ENCODE assay signal across 20 cellular contexts in genomic region chr16:31248344-31248743, GRCh38. TPM values are rescaled to one million over a fixed set of nuclear protein-coding genes. Genes with fewer than 3 reads are reported as not detected.
DNase-seq lines count a peak whose midpoint lies in the region; ATAC-seq, FAIRE-seq and TF ChIP-seq lines count a peak whose summit lies in the region.
"Had no signal": no experiment of that assay in that cellular context is flagged by ENCODE, and none has a peak within 500 bp of the region (broad histone marks: within the 10 kb centered on the region; RNA-seq: fewer than 3 reads in every experiment).

No MANE protein-coding gene starts in this region.

- no peak overlapping the region for H3T11ph ChIP-seq in H9 (ENCODE audit: low read length)

- no peak overlapping the region for H3K56ac ChIP-seq in H9 (ENCODE audit: insufficient read length, low read depth, low read length)

- H3K9ac ChIP-seq in H9 (ENCODE audit: extremely low read depth, insufficient read length, low read length) = no peak overlapping the region

- CTCF ChIA-PET in A673 (lab: Charles Lee) = no interaction called here

- no peak overlapping the region for H3K18ac ChIP-seq in H9 (ENCODE audit: insufficient read length, low read depth, low read length)

- H4K20me1 ChIP-seq in H9 (ENCODE audit: control insufficient read depth, insufficient read depth, insufficient read length) = no peaks in the 10 kb centered on the region

- peak overlapping the region; percentile 15 for H2BK12ac ChIP-seq in H9 (ENCODE audit: insufficient read length, low read depth, low read length)

- no peaks in the 10 kb centered on the region for H3K27me3 ChIP-seq in H9 (ENCODE audit: insufficient read depth, low read length)
- H3K27me3 ChIP-seq in bronchial epithelial cell (ENCODE audit: control insufficient read depth, insufficient read depth, low read length) = no peaks in the 10 kb centered on the region
- peaks cover 11% of the 10 kb centered on the region for H3K27me3 ChIP-seq in A673 (replicated peaks; ENCODE audit: insufficient read depth, low read depth, low read length, poor library complexity)

- POLR2A ChIA-PET in A673 (lab: Charles Lee; ENCODE audit: low non-redundant PET) = no interaction called here

- no CpG with 5 or more reads among the region's 5 CpGs for WGBS in H9 (ENCODE audit: extremely low coverage, insufficient read length, low lambda C conversion rate)

- no peaks in the 10 kb centered on the region for H3K36me3 Mint-ChIP-seq in H9 (ENCODE audit: insufficient read depth in 1 of 3, low read depth in 3 of 3)
- no peaks in the 10 kb centered on the region for H3K36me3 Mint-ChIP-seq in stimulated activated effector memory CD8-positive, alpha-beta T cell treated with anti-CD3 and anti-CD28 coated beads, Interleukin-12 subunit alpha, Interleukin-12 subunit beta, amount 100 ng/mL, for 72 hours
- H3K36me3 Mint-ChIP-seq: IgD-negative memory B cell had no signal

- H3K4me3 ChIP-seq in bronchial epithelial cell (ENCODE audit: low read depth, low read length) = no peak overlapping the region
- no peak overlapping the region for H3K4me3 ChIP-seq in A673 (ENCODE audit: low read depth, low read length, poor library complexity, severe bottlenecking)
- H3K4me3 ChIP-seq: GM12878, GM23338 had no signal

- no peak overlapping the region for H4K91ac ChIP-seq in H9 (ENCODE audit: insufficient read length, low read depth, low read length)

- TF ChIP-seq CTCF in H9 (conservative IDR thresholded peaks at IDR 0.05) = no peak
- no peak for TF ChIP-seq CTCF in bronchial epithelial cell (IDR thresholded peaks at IDR 0.05; ENCODE audit: insufficient read depth, low read length, severe bottlenecking)
- no peak for TF ChIP-seq CTCF in A673 (conservative IDR thresholded peaks at IDR 0.05; ENCODE audit: low read depth, low read length)

- FAIRE-seq in bronchial epithelial cell (lab: Jason Lieb, UNC) = no peak
- FAIRE-seq: A204.1, GM12878, GM18507, HepG2 had no signal

- no peaks in the 10 kb centered on the region for H3K9me3 ChIP-seq in H9 (ENCODE audit: control insufficient read depth, low read depth, low read length)
- no peaks in the 10 kb centered on the region for H3K9me3 ChIP-seq in A673 (ENCODE audit: low read depth, low read length, poor library complexity, severe bottlenecking)

- no peaks in the 10 kb centered on the region for H3K27me3 Mint-ChIP-seq in H9 (ENCODE audit: low read depth)
- H3K27me3 Mint-ChIP-seq: CD4-positive, alpha-beta T cell had no signal

- BruUV-seq in A673 (replicated peaks; lab: Mats Ljungman, UMichigan) = no TSS peak

- DNase-seq in H9 (no peak), bronchial epithelial cell (ENCODE audit: low read depth) (peak; percentile 17), A673 (ENCODE audit: low spot score) (no peak), RKO (ENCODE audit: low spot score) (no peak)
- no peak for DNase-seq in stimulated activated effector memory CD8-positive, alpha-beta T cell treated with anti-CD3 and anti-CD28 coated beads, Interleukin-12 subunit alpha, Interleukin-12 subunit beta, amount 100 ng/mL, for 72 hours (ENCODE audit: low spot score in 2 of 2)
- no peak for DNase-seq in stimulated activated naive CD4-positive, alpha-beta T cell (lab: John Stamatoyannopoulos, UW)
- DNase-seq: AML-193; CD4-positive, alpha-beta T cell; DMS79 treated with DMSO at 0.1 percent for 48 hours; GF-D8; H7; KG1 had no signal

- no peak overlapping the region for H3K4ac ChIP-seq in H9 (ENCODE audit: low read depth, low read length)

- H3K9me3 Mint-ChIP-seq in H9 = no peaks in the 10 kb centered on the region; a peak in 1 of 5 replicates
- no peaks in the 10 kb centered on the region for H3K9me3 Mint-ChIP-seq in stimulated activated effector memory CD8-positive, alpha-beta T cell treated with anti-CD3 and anti-CD28 coated beads, Interleukin-12 subunit alpha, Interleukin-12 subunit beta, amount 100 ng/mL, for 72 hours
- H3K9me3 Mint-ChIP-seq: CD4-positive, alpha-beta T cell; GM23338; IgD-negative memory B cell had no signal

- no peak overlapping the region for H4K5ac ChIP-seq in H9 (ENCODE audit: insufficient read length, low read depth, low read length)

- no peak overlapping the region for H3K27ac ChIP-seq in H9 (ENCODE audit: insufficient read length, low read depth, low read length)
- no peak overlapping the region for H3K27ac ChIP-seq in A673 (ENCODE audit: low read depth, low read length, poor library complexity, severe bottlenecking)
- H3K27ac ChIP-seq: C4-2B had no signal

- H3K14ac ChIP-seq in H9 (ENCODE audit: insufficient read depth, low read length) = no peak overlapping the region

- no peak overlapping the region for H2BK20ac ChIP-seq in H9 (ENCODE audit: low read depth, low read length, poor library complexity, severe bottlenecking)

- no peak overlapping the region for H2AFZ ChIP-seq in H9 (ENCODE audit: low read length)
- H2AFZ ChIP-seq: GM23338 had no signal

- no peaks in the 10 kb centered on the region for H3K79me1 ChIP-seq in H9 (ENCODE audit: insufficient read depth, low read depth, low read length, poor library complexity, severe bottlenecking)

- no peak overlapping the region for H2AK5ac ChIP-seq in H9 (ENCODE audit: insufficient read length, low read length)

- H3K23me2 ChIP-seq in H9 (ENCODE audit: insufficient read length, low read depth, low read length, poor library complexity, severe bottlenecking) = peaks cover 2% of the 10 kb centered on the region

- no peak overlapping the region; a peak in 1 of 7 replicates for H3K27ac Mint-ChIP-seq in H9
- peak overlapping the region; percentile 26 for H3K27ac Mint-ChIP-seq in stimulated activated effector memory CD8-positive, alpha-beta T cell treated with anti-CD3 and anti-CD28 coated beads, Interleukin-12 subunit alpha, Interleukin-12 subunit beta, amount 100 ng/mL, for 72 hours
- H3K27ac Mint-ChIP-seq: CD4-positive, alpha-beta T cell; GM23338; IgD-negative memory B cell had no signal

- no peaks in the 10 kb centered on the region for H3K79me2 ChIP-seq in H9 (ENCODE audit: insufficient read depth, low read length)

- no peak overlapping the region for H3K4me2 ChIP-seq in H9 (ENCODE audit: insufficient read depth, insufficient read length, low read length)
- H3K4me2 ChIP-seq: GM23338 had no signal

- ATAC-seq in esophagus mucosa = peak; percentile 74
- ATAC-seq in stimulated activated effector memory CD8-positive, alpha-beta T cell treated with anti-CD3 and anti-CD28 coated beads, Interleukin-12 subunit alpha, Interleukin-12 subunit beta, amount 100 ng/mL, for 72 hours = no peak
- ATAC-seq: GM12878, GM23338, HepG2 had no signal

- H4K8ac ChIP-seq in H9 (replicated peaks; ENCODE audit: insufficient read length, low read depth, low read length) = peak overlapping the region; percentile 62

- no peak overlapping the region for H2BK5ac ChIP-seq in H9 (ENCODE audit: insufficient read length, low read length)

- intact Hi-C loops in A673 (cut with micrococcal nuclease; ENCODE audit: unreplicated experiment) = no loop called here

- H3K23ac ChIP-seq in H9 (ENCODE audit: insufficient read length, low read depth, low read length) = no peak overlapping the region

- peaks cover 40 to 45% of the 10 kb centered on the region in 2 experiments for H3K4me1 Mint-ChIP-seq in H9
- peaks cover 27% of the 10 kb centered on the region for H3K4me1 Mint-ChIP-seq in stimulated activated effector memory CD8-positive, alpha-beta T cell treated with anti-CD3 and anti-CD28 coated beads, Interleukin-12 subunit alpha, Interleukin-12 subunit beta, amount 100 ng/mL, for 72 hours

- H3K36me3 ChIP-seq in bronchial epithelial cell (ENCODE audit: control insufficient read depth, insufficient read depth, low read length) = no peaks in the 10 kb centered on the region
- no peaks in the 10 kb centered on the region for H3K36me3 ChIP-seq in A673 (ENCODE audit: insufficient read depth, low read length, poor library complexity, severe bottlenecking)

- H3K4me1 ChIP-seq in H9 (ENCODE audit: insufficient read depth, low read length) (peaks cover 6% of the 10 kb centered on the region; the same call in 1 of the 2 replicates), A673 (ENCODE audit: insufficient read depth, low read length, poor library complexity, severe bottlenecking) (no peaks in the 10 kb centered on the region)

- H2BK15ac ChIP-seq in H9 (ENCODE audit: low read depth, low read length) = no peak overlapping the region; the same call in 1 of the 2 replicates

- no peak overlapping the region for H3K4me3 Mint-ChIP-seq in H9
- H3K4me3 Mint-ChIP-seq in stimulated activated effector memory CD8-positive, alpha-beta T cell treated with anti-CD3 and anti-CD28 coated beads, Interleukin-12 subunit alpha, Interleukin-12 subunit beta, amount 100 ng/mL, for 72 hours = no peak overlapping the region
- H3K4me3 Mint-ChIP-seq: CD4-positive, alpha-beta T cell; GM23338; IgD-negative memory B cell had no signal

- no peak overlapping the region for H2BK120ac ChIP-seq in H9 (ENCODE audit: low read depth, low read length, poor library complexity, severe bottlenecking)

RNA-seq across cellular contexts. Expression of gene ITGAM, which starts 11.4 kb away (rescaled TPM):
- total RNA-seq in H9 (2021) (0.18 and 0.33 TPM in 2 replicates), bronchial epithelial cell (0.13 TPM in 1 of 2 replicates, not detected in the other), esophagus mucosa (0.96 TPM), A673 (2021) (0.35 and 0.92 TPM in 2 replicates)
- total RNA-seq: H7 had no signal

RNA-seq across cellular contexts. Expression of gene PYDC1, which starts 31.4 kb away (rescaled TPM):
- total RNA-seq in H9 (2021) (0.70 and 2.1 TPM in 2 replicates), bronchial epithelial cell (not detected in 2 replicates), esophagus mucosa (not detected), A673 (2021) (not detected in 2 replicates)
- total RNA-seq: CD4-positive, alpha-beta T cell; GM12878; GM23338; H7; HepG2 had no signal

RNA-seq across cellular contexts. Expression of gene TRIM72, which starts 34.4 kb away (rescaled TPM):
- total RNA-seq in H9 (2021) (1.2 and 1.3 TPM in 2 replicates), bronchial epithelial cell (under 0.01 TPM in 1 of 2 replicates, not detected in the other), esophagus mucosa (0.04 TPM), A673 (2021) (0.04 TPM in 1 of 2 replicates, not detected in the other)
- total RNA-seq: HepG2 had no signal

RNA-seq across cellular contexts. Expression of gene PYCARD, which starts 45.8 kb away (rescaled TPM):
- total RNA-seq in H9 (2021) (37.5 and 38.5 TPM in 2 replicates), bronchial epithelial cell (88.2 and 147 TPM in 2 replicates), esophagus mucosa (75.6 TPM), A673 (2021) (1.8 and 2.0 TPM in 2 replicates)
